Comparison of ENCODE assay signal across 23 cellular contexts in genomic region chr5:144032375-144032774, GRCh38.
DNase-seq lines count a peak whose midpoint lies in the region; TF ChIP-seq lines count a peak whose summit lies in the region.
"Had no signal": no experiment of that assay in that cellular context is flagged by ENCODE, and none has a peak within 500 bp of the region (broad histone marks: within the 10 kb centered on the region; RNA-seq: fewer than 3 reads in every experiment).

No MANE protein-coding gene starts in this region.

- CTCF ChIA-PET in RWPE1 (lab: Yijun Ruan, JAX): interaction anchor here (0.6 kb wide), 1 partner anchor 28 kb away, joined by 4 read pairs; no protein-coding TSS in a partner anchor
- CTCF ChIA-PET in activated CD4-positive, alpha-beta memory T cell treated with anti-CD3 and anti-CD28 coated beads, Interleukin-2, amount 10 ng/mL, durations not matched to agents 7 days and 5 days (lab: Charles Lee): no interaction called here

- H3K36me3 ChIP-seq in muscle layer of colon (ENCODE audit: insufficient read depth, low read length): no peaks in the 10 kb centered on the region
- H3K36me3 ChIP-seq: stomach had no signal

- H3K27ac ChIP-seq in muscle layer of colon (ENCODE audit: low read depth, low read length) (peak overlapping the region; percentile 14), RWPE1 (no peak overlapping the region)

- POLR2A ChIA-PET in RWPE1 (lab: Yijun Ruan, JAX; ENCODE audit: low non-redundant PET): no interaction called here
- POLR2A ChIA-PET in activated CD4-positive, alpha-beta memory T cell treated with anti-CD3 and anti-CD28 coated beads, Interleukin-2, amount 10 ng/mL, durations not matched to agents 7 days and 5 days (lab: Charles Lee): no interaction called here

- H3K9me3 ChIP-seq in muscle layer of colon (ENCODE audit: low read length): no peaks in the 10 kb centered on the region
- H3K9me3 ChIP-seq: stomach had no signal

- TF ChIP-seq CTCF in RWPE1 (conservative IDR thresholded peaks at IDR 0.05; ENCODE audit: low read depth): no peak

- H3K4me1 ChIP-seq in muscle layer of colon (ENCODE audit: insufficient read depth, low read length): peaks cover 37% of the 10 kb centered on the region

- H3K27me3 Mint-ChIP-seq in activated CD4-positive, alpha-beta memory T cell treated with anti-CD3 and anti-CD28 coated beads, Interleukin-2, amount 10 ng/mL, durations not matched to agents 7 days and 5 days: peaks cover 6% of the 10 kb centered on the region
- H3K27me3 Mint-ChIP-seq: dendritic cell treated with granulocyte-macrophage colony-stimulating factor and Interleukin-4, amounts not matched to agents 40 ng/mL and 50 ng/mL, for 4 days had no signal

- DNase-seq in DMS153 treated with DMSO at 0.1 percent for 48 hours (lab: John Stamatoyannopoulos, UW; ENCODE audit: unreplicated experiment) (peak; percentile 8), NCI-H1092 (lab: John Stamatoyannopoulos, UW) (peak; percentile 39), NCI-H774 (lab: John Stamatoyannopoulos, UW) (peak; percentile 59), GDM1 (lab: John Stamatoyannopoulos, UW) (no peak), RWPE1 (ENCODE audit: low spot score) (no peak), SW480 (ENCODE audit: low spot score) (no peak)
- no peak for DNase-seq in activated CD4-positive, alpha-beta memory T cell treated with anti-CD3 and anti-CD28 coated beads, Interleukin-2, amount 10 ng/mL, durations not matched to agents 7 days and 5 days
- DNase-seq: activated CD8-positive, alpha-beta memory T cell treated with anti-CD3 and anti-CD28 coated beads, Interleukin-2, amount 10 ng/mL, durations not matched to agents 7 days and 5 days; activated naive CD8-positive, alpha-beta T cell treated with anti-CD3 and anti-CD28 coated beads, Interleukin-2, amount 50 U/mL, for 24 hours; AML-193; hypothalamus; islet precursor cell; natural killer cell; NCI-H2029; NCI-H82; small intestine; stimulated activated CD4-positive, alpha-beta T cell treated with anti-CD3 and anti-CD28 coated beads, Interleukin-2, amount 100 ng/mL, for 48 hours; stomach; trophoblast cell had no signal

- H3K9ac ChIP-seq in muscle layer of colon (ENCODE audit: low read length): no peak overlapping the region

- peak overlapping the region in 1 of 2 donors; percentile 5 for H3K4me3 ChIP-seq in muscle layer of colon (ENCODE audit: low read depth in 1 of 2, low read length in 2 of 2)
- H3K4me3 ChIP-seq: stomach had no signal

- H3K27me3 ChIP-seq in muscle layer of colon (ENCODE audit: control insufficient read depth in 1 of 2, insufficient read depth in 2 of 2, low read length in 2 of 2): no peaks in the 10 kb centered on the region
- H3K27me3 ChIP-seq: stomach had no signal

- H3K27ac Mint-ChIP-seq in activated CD4-positive, alpha-beta memory T cell treated with anti-CD3 and anti-CD28 coated beads, Interleukin-2, amount 10 ng/mL, durations not matched to agents 7 days and 5 days: no peak overlapping the region
- H3K27ac Mint-ChIP-seq: activated CD8-positive, alpha-beta memory T cell treated with anti-CD3 and anti-CD28 coated beads, Interleukin-2, amount 10 ng/mL, durations not matched to agents 7 days and 5 days; activated naive CD8-positive, alpha-beta T cell treated with anti-CD3 and anti-CD28 coated beads, Interleukin-2, amount 50 U/mL, for 24 hours; activated T-helper 2 cell treated with anti-CD3 and anti-CD28 coated beads, Interferon-gamma antibody, Interleukin-2, Interleukin-4, amounts not matched to agents 10 μg/mL and 5 μg/mL and 100 μg/mL, durations not matched to agents 14 hours and 24 hours and 36 hours; dendritic cell treated with granulocyte-macrophage colony-stimulating factor and Interleukin-4, amounts not matched to agents 40 ng/mL and 50 ng/mL, for 4 days; memory B cell; natural killer cell had no signal

- H3K9me3 Mint-ChIP-seq in activated CD4-positive, alpha-beta memory T cell treated with anti-CD3 and anti-CD28 coated beads, Interleukin-2, amount 10 ng/mL, durations not matched to agents 7 days and 5 days: no peaks in the 10 kb centered on the region
- H3K9me3 Mint-ChIP-seq: activated naive CD8-positive, alpha-beta T cell treated with anti-CD3 and anti-CD28 coated beads, Interleukin-2, amount 50 U/mL, for 24 hours; activated T-helper 2 cell treated with anti-CD3 and anti-CD28 coated beads, Interferon-gamma antibody, Interleukin-2, Interleukin-4, amounts not matched to agents 10 μg/mL and 5 μg/mL and 100 μg/mL, durations not matched to agents 14 hours and 24 hours and 36 hours; memory B cell; natural killer cell had no signal

- no peaks in the 10 kb centered on the region for H3K36me3 Mint-ChIP-seq in activated CD4-positive, alpha-beta memory T cell treated with anti-CD3 and anti-CD28 coated beads, Interleukin-2, amount 10 ng/mL, durations not matched to agents 7 days and 5 days (ENCODE audit: low read depth)
- H3K36me3 Mint-ChIP-seq: activated CD8-positive, alpha-beta memory T cell treated with anti-CD3 and anti-CD28 coated beads, Interleukin-2, amount 10 ng/mL, durations not matched to agents 7 days and 5 days; memory B cell; natural killer cell had no signal

- H3K4me1 Mint-ChIP-seq in activated CD4-positive, alpha-beta memory T cell treated with anti-CD3 and anti-CD28 coated beads, Interleukin-2, amount 10 ng/mL, durations not matched to agents 7 days and 5 days: no peaks in the 10 kb centered on the region
- H3K4me1 Mint-ChIP-seq: activated CD8-positive, alpha-beta memory T cell treated with anti-CD3 and anti-CD28 coated beads, Interleukin-2, amount 10 ng/mL, durations not matched to agents 7 days and 5 days; activated naive CD8-positive, alpha-beta T cell treated with anti-CD3 and anti-CD28 coated beads, Interleukin-2, amount 50 U/mL, for 24 hours; memory B cell; natural killer cell had no signal

- no peak overlapping the region for H3K4me3 Mint-ChIP-seq in activated CD4-positive, alpha-beta memory T cell treated with anti-CD3 and anti-CD28 coated beads, Interleukin-2, amount 10 ng/mL, durations not matched to agents 7 days and 5 days
- H3K4me3 Mint-ChIP-seq: activated CD8-positive, alpha-beta memory T cell treated with anti-CD3 and anti-CD28 coated beads, Interleukin-2, amount 10 ng/mL, durations not matched to agents 7 days and 5 days; activated naive CD8-positive, alpha-beta T cell treated with anti-CD3 and anti-CD28 coated beads, Interleukin-2, amount 50 U/mL, for 24 hours; dendritic cell treated with granulocyte-macrophage colony-stimulating factor and Interleukin-4, amounts not matched to agents 40 ng/mL and 50 ng/mL, for 4 days; memory B cell; natural killer cell had no signal

Comparison
In these comparisons a context has a peak if more than half of its experiments do, and no peak if none do; other contexts are left out.
1. DNase-seq: peak in DMS153 treated with DMSO at 0.1 percent for 48 hours (single experiment), NCI-H1092 (single experiment) and NCI-H774 (single experiment); none in GDM1 (single experiment), RWPE1 (single experiment), activated CD4-positive, alpha-beta memory T cell treated with anti-CD3 and anti-CD28 coated beads, Interleukin-2, amount 10 ng/mL, durations not matched to agents 7 days and 5 days (single experiment) and SW480 (single experiment).